21 cellular contexts compared by ENCODE assay signal in the genomic region with DNA sequence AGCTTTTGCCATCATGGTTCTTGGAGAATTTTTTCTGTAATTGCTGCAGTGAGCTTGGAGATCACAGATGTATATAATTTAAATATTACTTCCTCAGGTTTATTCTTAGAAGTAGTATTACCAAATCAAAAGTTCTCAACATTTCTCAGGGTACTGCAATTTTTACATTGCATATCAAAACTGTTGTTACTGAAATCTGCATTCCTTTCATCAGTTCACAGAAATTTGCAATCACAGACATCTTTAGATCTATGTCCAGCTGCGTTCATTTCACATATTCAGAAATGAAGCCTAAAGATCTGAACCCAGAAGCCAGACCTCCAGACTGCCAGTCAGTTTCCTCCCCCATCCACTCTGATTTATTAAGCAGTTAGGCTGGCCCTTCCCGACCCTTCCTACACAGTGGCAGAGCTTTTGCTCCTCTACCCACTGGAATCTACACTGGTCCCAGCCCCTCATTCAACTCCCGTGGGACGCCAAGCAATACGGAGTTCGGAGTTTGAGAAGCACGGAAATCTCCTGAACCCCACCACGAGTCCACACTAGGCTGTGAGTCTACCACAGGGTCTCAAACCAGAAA.
"Had no signal": no experiment of that assay in that cellular context is flagged by ENCODE, and none has a peak within 500 bp of the region (broad histone marks: within the 10 kb centered on the region; RNA-seq: fewer than 3 reads in every experiment).

No MANE protein-coding gene starts in this region.

- ATAC-seq: heart left ventricle, left lobe of liver, T-cell had no signal

- H3K36me3 Mint-ChIP-seq: activated naive CD8-positive, alpha-beta T cell treated with anti-CD3 and anti-CD28 coated beads, Interleukin-2, amount 10 ng/mL, durations not matched to agents 7 days and 5 days; immature natural killer cell; naive B cell; T-cell; type B pancreatic cell had no signal

- H3K9me3 Mint-ChIP-seq: activated CD4-positive, alpha-beta T cell treated with anti-CD3 and anti-CD28 coated beads, Interleukin-2, amount 10 ng/mL, durations not matched to agents 7 days and 5 days; activated naive CD8-positive, alpha-beta T cell treated with anti-CD3 and anti-CD28 coated beads, Interleukin-2, amount 10 ng/mL, durations not matched to agents 7 days and 5 days; immature natural killer cell; naive B cell; T-cell; type B pancreatic cell had no signal

- H3K4me3 ChIP-seq: esophagus squamous epithelium, heart left ventricle, skin epidermis had no signal

- H3K9me3 ChIP-seq: esophagus squamous epithelium, heart left ventricle, neutrophil, SK-N-SH had no signal

- H3K4me3 Mint-ChIP-seq: activated CD4-positive, alpha-beta T cell treated with anti-CD3 and anti-CD28 coated beads, Interleukin-2, amount 10 ng/mL, durations not matched to agents 7 days and 5 days; activated naive CD8-positive, alpha-beta T cell treated with anti-CD3 and anti-CD28 coated beads, Interleukin-2, amount 10 ng/mL, durations not matched to agents 7 days and 5 days; immature natural killer cell; T-cell; type B pancreatic cell had no signal

- H3K27ac ChIP-seq: neutrophil, skin epidermis had no signal

- H3K4me1 Mint-ChIP-seq: immature natural killer cell, T-cell had no signal

- H3K27me3 Mint-ChIP-seq: type B pancreatic cell had no signal

- DNase-seq: activated CD4-positive, alpha-beta T cell treated with anti-CD3 and anti-CD28 coated beads, Interleukin-2, amount 10 ng/mL, durations not matched to agents 7 days and 5 days; activated CD8-positive, alpha-beta memory T cell treated with anti-CD3 and anti-CD28 coated beads for 24 hours; activated gamma-delta T cell treated with Interleukin-2 at 50 U/mL for 16 hours; activated naive CD8-positive, alpha-beta T cell treated with anti-CD3 and anti-CD28 coated beads, Interleukin-2, amount 10 ng/mL, durations not matched to agents 7 days and 5 days; caudate nucleus; cortex of kidney; effector CD8-positive, alpha-beta T cell; esophagus squamous epithelium; heart left ventricle; immature natural killer cell; naive B cell; SK-N-SH; stimulated activated CD4-positive, alpha-beta T cell treated with anti-CD3 and anti-CD28 coated beads, Interleukin-4, amount 100 ng/mL, for 24 hours; stimulated activated naive CD4-positive, alpha-beta T cell; substantia nigra; T-cell; T-helper 9 cell had no signal

- H3K27ac Mint-ChIP-seq: activated CD4-positive, alpha-beta T cell treated with anti-CD3 and anti-CD28 coated beads, Interleukin-2, amount 10 ng/mL, durations not matched to agents 7 days and 5 days; activated naive CD8-positive, alpha-beta T cell treated with anti-CD3 and anti-CD28 coated beads, Interleukin-2, amount 10 ng/mL, durations not matched to agents 7 days and 5 days; immature natural killer cell; naive B cell; T-cell; type B pancreatic cell had no signal

- H3K36me3 ChIP-seq: esophagus squamous epithelium, heart left ventricle, neutrophil had no signal

- H3K27me3 ChIP-seq: esophagus squamous epithelium, heart left ventricle, neutrophil had no signal
